In genomic region chr11:96246718-96247540, GRCh38 we compare ENCODE assay signal across 9 cellular contexts.
A peak's percentile ranks its signal among the peaks of the same experiment; 100 is the strongest.
DNase-seq lines count a peak whose midpoint lies in the region; ATAC-seq and TF ChIP-seq lines count a peak whose summit lies in the region.
"Had no signal": no experiment of that assay in that cellular context is flagged by ENCODE, and none has a peak within 500 bp of the region (broad histone marks: within the 10 kb centered on the region; RNA-seq: fewer than 3 reads in every experiment).

No MANE protein-coding gene starts in this region.

- no peaks in the 10 kb centered on the region for H3K36me3 ChIP-seq in mammary epithelial cell (ENCODE audit: insufficient read depth, low read length)
- no peaks in the 10 kb centered on the region for H3K36me3 ChIP-seq in neutrophil
- H3K36me3 ChIP-seq: uterus had no signal

- in situ Hi-C loops in mammary epithelial cell (cut with MboI; ENCODE audit: low sequenced_read_pairs in 2 of 2) (loop anchor here in 1 of 2 donors (5.0 kb wide), 1 partner anchor 95 kb away; the partner anchor contains the start of gene MAML2), GM13977 (cut with MboI; ENCODE audit: low pct_unique_long_range_greater_than_20kb, low sequenced_read_pairs, unreplicated experiment) (no loop called here)

- peak overlapping the region; percentile 57 for H3K9ac ChIP-seq in mammary epithelial cell (ENCODE audit: insufficient read depth, low read length)

- CTCF ChIA-PET in mammary epithelial cell (lab: Charles Lee; ENCODE audit: low non-redundant PET): no interaction called here

- H3K4me2 ChIP-seq in mammary epithelial cell (ENCODE audit: insufficient read depth, low read depth, low read length): peak overlapping the region; percentile 68

- peaks cover 22% of the 10 kb centered on the region for H3K79me2 ChIP-seq in mammary epithelial cell (ENCODE audit: insufficient read depth, low read length)

- H3K4me1 ChIP-seq in mammary epithelial cell (ENCODE audit: insufficient read depth, low read length) (peaks cover 26% of the 10 kb centered on the region), neutrophil (ENCODE audit: control insufficient read depth in 1 of 2, insufficient read depth in 1 of 2, low read depth in 1 of 2, low read length in 1 of 2) (peaks cover 43 to 44% of the 10 kb centered on the region in 2 experiments)

- H3K9me3 ChIP-seq in mammary epithelial cell (replicated peaks; ENCODE audit: insufficient read depth, low read length) (no peaks in the 10 kb centered on the region), neutrophil (no peaks in the 10 kb centered on the region)
- H3K9me3 ChIP-seq: uterus had no signal

- H3K4me3 ChIP-seq in mammary epithelial cell (replicated peaks in 1 of 3; ENCODE audit: insufficient read depth in 1 of 3, low read depth in 2 of 3, low read length in 3 of 3) (peak overlapping the region in 1 of 3 experiments; percentile 16), neutrophil (ENCODE audit: low read depth in 1 of 2, low read length in 1 of 2) (no peak overlapping the region)
- H3K4me3 ChIP-seq: uterus had no signal

- TF ChIP-seq CTCF in mammary epithelial cell (conservative IDR thresholded peaks at IDR 0.05 in 1 of 2, IDR thresholded peaks at IDR 0.05 in 1 of 2; ENCODE audit: extremely low read depth in 1 of 2, insufficient read depth in 1 of 2, low read depth in 1 of 2, low read length in 2 of 2): no peak
- TF ChIP-seq CTCF in neutrophil (IDR thresholded peaks at IDR 0.05): no peak
- TF ChIP-seq CTCF in GM13977 (IDR thresholded peaks at IDR 0.05; ENCODE audit: extremely low read depth, insufficient read depth, missing control alignments): no peak

- dilution Hi-C loops in mammary epithelial cell (cut with HindIII; ENCODE audit: low sequenced_read_pairs): no loop called here

- no peaks in the 10 kb centered on the region for H4K20me1 ChIP-seq in mammary epithelial cell (ENCODE audit: insufficient read depth, low read length)

- no peaks in the 10 kb centered on the region for H3K27me3 ChIP-seq in mammary epithelial cell (ENCODE audit: insufficient read depth, low read length)
- no peaks in the 10 kb centered on the region for H3K27me3 ChIP-seq in neutrophil
- H3K27me3 ChIP-seq: uterus had no signal

- BruUV-seq in mammary epithelial cell (replicated peaks; lab: Mats Ljungman, UMichigan): TSS peak; percentile 88

- peak overlapping the region; percentile 46 for H2AFZ ChIP-seq in mammary epithelial cell (ENCODE audit: low read depth, low read length)

- H3K27ac ChIP-seq in mammary epithelial cell (ENCODE audit: insufficient read depth, low read depth, low read length): peak overlapping the region; percentile 55
- peak overlapping the region; percentile 62 for H3K27ac ChIP-seq in neutrophil

- DNase-seq in DMS153 treated with DMSO at 0.1 percent for 48 hours (lab: John Stamatoyannopoulos, UW; ENCODE audit: unreplicated experiment) (peak; percentile 58), NCI-H1436 treated with DMSO at 0.1 percent for 48 hours (lab: John Stamatoyannopoulos, UW) (peak; percentile 40), mammary epithelial cell (peak; percentile 72), GM13977 (ENCODE audit: low spot score) (no peak), SHP77 (lab: John Stamatoyannopoulos, UW) (no peak), NCI-H510A (lab: John Stamatoyannopoulos, UW) (no peak)
- DNase-seq: uterus had no signal

- ATAC-seq in HG02759 (IDR thresholded peaks at IDR 0.05; ENCODE audit: unreplicated experiment): no peak

- intact Hi-C loops in mammary epithelial cell (cut with micrococcal nuclease): no loop called here

- WGBS in mammary epithelial cell (ENCODE audit: low coverage, missing lambda C conversion rate): 23% methylated on average over 4 of the region's 4 CpGs

Comparison
In these comparisons a context has a peak if more than half of its experiments do, and no peak if none do; other contexts are left out.
1. DNase-seq: peak in DMS153 treated with DMSO at 0.1 percent for 48 hours (single experiment), NCI-H1436 treated with DMSO at 0.1 percent for 48 hours (single experiment) and mammary epithelial cell (single experiment); none in GM13977 (single experiment), SHP77 (0 of 2) and NCI-H510A (single experiment).